8 cellular contexts compared by ENCODE assay signal in the genomic region with DNA sequence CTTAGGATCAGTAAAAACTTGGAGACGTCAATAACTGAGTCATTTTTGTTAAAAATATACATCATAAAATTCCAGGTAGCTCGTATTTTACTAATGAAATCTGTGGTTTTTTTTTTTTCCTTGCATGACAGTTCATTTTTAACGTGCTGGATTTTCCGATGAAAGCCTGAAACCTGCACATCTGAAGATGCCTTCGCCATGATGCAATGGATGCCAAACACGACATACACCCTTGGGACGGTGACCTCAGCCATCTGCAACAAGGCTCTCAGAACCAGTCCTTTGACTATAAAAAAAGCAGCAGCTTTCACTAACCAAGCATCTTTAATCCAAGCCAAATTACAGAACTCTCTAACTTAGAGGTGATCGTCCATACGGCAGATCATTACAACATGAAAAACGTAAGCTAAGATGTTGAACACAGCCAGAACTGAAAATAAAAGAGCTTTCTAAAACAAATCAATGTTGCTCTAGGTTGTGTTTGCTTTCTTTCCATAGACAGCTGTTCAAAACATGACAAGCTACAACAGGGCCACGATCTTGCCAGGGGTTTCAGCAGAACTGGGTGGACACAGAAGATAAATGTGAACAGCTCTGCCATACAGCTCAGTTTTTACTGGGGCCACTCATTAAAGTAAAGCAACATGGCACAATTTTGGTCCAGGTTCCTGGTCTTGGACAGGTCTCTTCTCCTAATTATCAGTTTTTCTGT. TPM values are rescaled to one million over a fixed set of nuclear protein-coding genes. Genes with fewer than 3 reads are reported as not detected.
DNase-seq lines count a peak whose midpoint lies in the region; ATAC-seq, FAIRE-seq and TF ChIP-seq lines count a peak whose summit lies in the region.

No MANE protein-coding gene starts in this region.

- no peaks in the 10 kb centered on the region for H3K27me3 Mint-ChIP-seq in activated naive CD4-positive, alpha-beta T cell treated with anti-CD3 and anti-CD28 coated beads, Interleukin-2, amount 50 U/mL, for 24 hours
- H3K27me3 Mint-ChIP-seq in natural killer cell (ENCODE audit: low read depth in 2 of 2) = no peaks in the 10 kb centered on the region

- no peaks in the 10 kb centered on the region for H3K9me3 Mint-ChIP-seq in activated naive CD4-positive, alpha-beta T cell treated with anti-CD3 and anti-CD28 coated beads, Interleukin-2, amount 50 U/mL, for 24 hours
- no peaks in the 10 kb centered on the region for H3K9me3 Mint-ChIP-seq in natural killer cell

- H3K9me3 ChIP-seq in kidney (ENCODE audit: control insufficient read depth in 1 of 2, low read length in 2 of 2) (no peaks in the 10 kb centered on the region), testis (no peaks in the 10 kb centered on the region), MM.1S (replicated peaks; ENCODE audit: insufficient read depth, low read length) (no peaks in the 10 kb centered on the region)

- no peak overlapping the region for H2AFZ ChIP-seq in MM.1S (ENCODE audit: low read length)

- H3K27me3 ChIP-seq in testis (no peaks in the 10 kb centered on the region), MM.1S (replicated peaks; ENCODE audit: insufficient read depth, low read length) (no peaks in the 10 kb centered on the region)

- H3F3A ChIP-seq in MM.1S (ENCODE audit: insufficient read depth, low read length) = no peaks in the 10 kb centered on the region

- no peak for TF ChIP-seq CTCF in natural killer cell (IDR thresholded peaks at IDR 0.05)
- no peak for TF ChIP-seq CTCF in kidney (IDR thresholded peaks at IDR 0.05; ENCODE audit: borderline replicate concordance, extremely low read depth, insufficient read depth)
- TF ChIP-seq CTCF in testis (IDR thresholded peaks at IDR 0.05) = no peak
- TF ChIP-seq CTCF in MM.1S (IDR thresholded peaks at IDR 0.05; ENCODE audit: low read length) = no peak

- H3K9me2 ChIP-seq in MM.1S (replicated peaks; ENCODE audit: insufficient read depth, low read length) = no peaks in the 10 kb centered on the region

- no peaks in the 10 kb centered on the region for H3K36me3 ChIP-seq in kidney (ENCODE audit: control insufficient read depth in 1 of 2, insufficient read depth in 2 of 2, low read length in 2 of 2)
- no peaks in the 10 kb centered on the region for H3K36me3 ChIP-seq in testis (ENCODE audit: low read depth, missing control alignments)
- H3K36me3 ChIP-seq in MM.1S (replicated peaks; ENCODE audit: insufficient read depth, low read length) = no peaks in the 10 kb centered on the region

- H3K4me3 ChIP-seq in kidney (ENCODE audit: low read length in 2 of 2) (no peak overlapping the region), testis (no peak overlapping the region), MM.1S (ENCODE audit: low read length) (no peak overlapping the region)

- peak; percentile 31 for ATAC-seq in GM19351 (IDR thresholded peaks at IDR 0.05; ENCODE audit: unreplicated experiment)
- ATAC-seq in HG03025 (IDR thresholded peaks at IDR 0.05; ENCODE audit: low FRiP score, unreplicated experiment) = peak; percentile 22
- ATAC-seq in natural killer cell = peak in 2 of 3 donors; percentile 1 to 10

- TF ChIP-seq POLR2A in testis (IDR thresholded peaks at IDR 0.05) = no peak

- peaks cover 16% of the 10 kb centered on the region for H3K36me3 Mint-ChIP-seq in activated naive CD4-positive, alpha-beta T cell treated with anti-CD3 and anti-CD28 coated beads, Interleukin-2, amount 50 U/mL, for 24 hours
- no peaks in the 10 kb centered on the region for H3K36me3 Mint-ChIP-seq in natural killer cell

- intact Hi-C loops in natural killer cell (cut with micrococcal nuclease) = no loop called here
- intact Hi-C loops in kidney (cut with DNase I) = no loop called here
- intact Hi-C loops in testis (cut with DNase I; ENCODE audit: low total_unique reads) = no loop called here

- H3K4me1 ChIP-seq in kidney (ENCODE audit: control insufficient read depth in 1 of 2, insufficient read depth in 1 of 2, low read depth in 1 of 2, low read length in 2 of 2) (peaks cover 0 to 6% of the 10 kb centered on the region in 2 donors), testis (no peaks in the 10 kb centered on the region), MM.1S (ENCODE audit: low read length) (no peaks in the 10 kb centered on the region)

- peaks cover 95% of the 10 kb centered on the region for H3K4me1 Mint-ChIP-seq in activated naive CD4-positive, alpha-beta T cell treated with anti-CD3 and anti-CD28 coated beads, Interleukin-2, amount 50 U/mL, for 24 hours
- peaks cover 64 to 77% of the 10 kb centered on the region in 2 donors for H3K4me1 Mint-ChIP-seq in natural killer cell

- peaks cover 60% of the 10 kb centered on the region for H3K79me2 ChIP-seq in MM.1S (ENCODE audit: low read length)

- no peak overlapping the region for H3K4me2 ChIP-seq in MM.1S (ENCODE audit: low read depth, low read length)

- H3K27ac ChIP-seq in kidney (ENCODE audit: low read depth in 2 of 2, low read length in 2 of 2) (no peak overlapping the region), testis (no peak overlapping the region), MM.1S (ENCODE audit: low read length) (no peak overlapping the region)

- no peak for FAIRE-seq in kidney (lab: Jason Lieb, UNC)

- H4K20me1 ChIP-seq in MM.1S (ENCODE audit: insufficient read depth, low read length) = no peaks in the 10 kb centered on the region

- peak overlapping the region; percentile 97 for H3K27ac Mint-ChIP-seq in activated naive CD4-positive, alpha-beta T cell treated with anti-CD3 and anti-CD28 coated beads, Interleukin-2, amount 50 U/mL, for 24 hours
- peak overlapping the region; percentile 92 to 93 for H3K27ac Mint-ChIP-seq in natural killer cell

- H3K4me3 Mint-ChIP-seq in activated naive CD4-positive, alpha-beta T cell treated with anti-CD3 and anti-CD28 coated beads, Interleukin-2, amount 50 U/mL, for 24 hours = peak overlapping the region; percentile 84
- peak overlapping the region; percentile 89 for H3K4me3 Mint-ChIP-seq in natural killer cell

- 82 to 85% methylated on average over 11 of the region's 11 CpGs for WGBS in testis, 2 donors

- DNase-seq in natural killer cell = no peak
- DNase-seq in kidney = no peak
- DNase-seq in testis = no peak
- no peak for DNase-seq in NCI-H187 treated with DMSO at 0.1 percent for 48 hours (lab: John Stamatoyannopoulos, UW)
- no peak for DNase-seq in MM.1S

- H3K9ac ChIP-seq in kidney (ENCODE audit: low read length in 2 of 2) (no peak overlapping the region), MM.1S (ENCODE audit: low read length) (no peak overlapping the region)

RNA-seq across cellular contexts. Expression of a gene that starts 7.8 kb away (rescaled TPM):
- total RNA-seq in natural killer cell (100 to 1,000 TPM in 2 of 3 donors, 10 to 100 TPM in 1; 90.8 to 127 (median 118) TPM), kidney (40.0 TPM), testis (10 to 100 TPM in 1 of 2 donors, 1 to 10 TPM in 1; 9.3 to 16.5 TPM)
- polyA plus RNA-seq in kidney (ENCODE audit: insufficient read depth, low read depth, low replicate concordance) (3.6 TPM), testis (ENCODE audit: insufficient read depth, low read depth, low replicate concordance) (4.4 TPM)

RNA-seq across cellular contexts. Expression of a gene that starts 48.6 kb away (rescaled TPM):
- total RNA-seq in natural killer cell (not detected), kidney (not detected), testis (under 1 TPM in 1 of 2 donors, not detected in 1; 0.37 TPM)
- polyA plus RNA-seq in kidney (ENCODE audit: insufficient read depth, low read depth, low replicate concordance) (0.88 TPM), testis (ENCODE audit: insufficient read depth, low read depth, low replicate concordance) (3.0 TPM)
